ENCODE assay signal across 1 cellular context in the genomic region with DNA sequence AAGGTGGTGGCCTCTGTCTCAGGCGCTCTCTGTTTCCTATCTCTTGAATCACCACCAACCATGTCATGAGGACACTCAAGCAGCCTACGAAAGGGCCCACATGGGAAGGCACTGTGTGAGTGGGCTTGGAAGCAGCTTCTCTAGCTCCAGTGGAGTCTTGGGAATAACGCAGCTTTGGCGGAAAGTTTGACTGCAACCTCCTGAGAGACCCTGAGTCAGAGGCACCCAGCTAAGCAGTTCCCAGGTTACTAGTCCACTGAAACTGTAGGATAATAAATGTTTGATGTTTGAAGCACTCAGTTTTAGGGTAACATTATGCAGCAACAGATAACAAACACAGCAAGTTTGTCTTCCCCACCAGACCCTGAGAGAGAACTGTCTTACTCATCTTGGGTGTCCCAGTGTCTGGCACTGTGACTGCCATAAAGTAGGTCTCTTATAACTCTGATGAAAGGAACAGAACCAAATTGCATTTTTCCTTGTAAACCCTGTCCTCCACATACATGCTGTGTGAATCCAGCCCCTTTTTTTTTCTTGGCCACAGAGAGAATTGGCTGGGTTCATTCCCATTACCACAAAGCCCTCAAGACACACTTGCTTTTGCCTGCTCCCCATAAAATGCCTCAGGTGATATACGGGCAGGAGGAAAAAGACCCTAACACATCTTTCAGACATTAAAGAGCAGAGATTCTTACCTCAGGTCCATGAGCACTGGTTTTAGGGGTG.
TF ChIP-seq lines count a peak whose summit lies in the region.

No MANE protein-coding gene starts in this region.

TF ChIP-seq in H1, 55 proteins besides CTCF, POLR2A, EP300 and RAD21:
- TF ChIP-seq KDM4A (IDR thresholded peaks at IDR 0.05; ENCODE audit: low read depth, low read length, severe bottlenecking) (no peak), KDM5A (IDR thresholded peaks at IDR 0.05; ENCODE audit: low read length) (no peak), EZH2 (IDR thresholded peaks at IDR 0.05; ENCODE audit: low read depth, low read length, severe bottlenecking) (no peak), TAF1 (IDR thresholded peaks at IDR 0.05; ENCODE audit: low read depth, low read length) (no peak), JUND (IDR thresholded peaks at IDR 0.05; ENCODE audit: low read length) (no peak), SUZ12 (IDR thresholded peaks at IDR 0.05; ENCODE audit: low read length) (no peak), GTF2F1 (IDR thresholded peaks at IDR 0.05; ENCODE audit: borderline replicate concordance, low read depth, low read length) (no peak), POLR2AphosphoS5 (IDR thresholded peaks at IDR 0.05; ENCODE audit: low read depth, low read length) (no peak), RNF2 (IDR thresholded peaks at IDR 0.05; ENCODE audit: borderline replicate concordance, low read depth, low read length, missing control alignments, poor library complexity, severe bottlenecking) (no peak), CBX5 (IDR thresholded peaks at IDR 0.05; ENCODE audit: low read depth, low read length) (no peak), CEBPB (IDR thresholded peaks at IDR 0.05; ENCODE audit: low read depth, low read length) (no peak)
